ENCODE assay signal across 8 cellular contexts in the genomic region with DNA sequence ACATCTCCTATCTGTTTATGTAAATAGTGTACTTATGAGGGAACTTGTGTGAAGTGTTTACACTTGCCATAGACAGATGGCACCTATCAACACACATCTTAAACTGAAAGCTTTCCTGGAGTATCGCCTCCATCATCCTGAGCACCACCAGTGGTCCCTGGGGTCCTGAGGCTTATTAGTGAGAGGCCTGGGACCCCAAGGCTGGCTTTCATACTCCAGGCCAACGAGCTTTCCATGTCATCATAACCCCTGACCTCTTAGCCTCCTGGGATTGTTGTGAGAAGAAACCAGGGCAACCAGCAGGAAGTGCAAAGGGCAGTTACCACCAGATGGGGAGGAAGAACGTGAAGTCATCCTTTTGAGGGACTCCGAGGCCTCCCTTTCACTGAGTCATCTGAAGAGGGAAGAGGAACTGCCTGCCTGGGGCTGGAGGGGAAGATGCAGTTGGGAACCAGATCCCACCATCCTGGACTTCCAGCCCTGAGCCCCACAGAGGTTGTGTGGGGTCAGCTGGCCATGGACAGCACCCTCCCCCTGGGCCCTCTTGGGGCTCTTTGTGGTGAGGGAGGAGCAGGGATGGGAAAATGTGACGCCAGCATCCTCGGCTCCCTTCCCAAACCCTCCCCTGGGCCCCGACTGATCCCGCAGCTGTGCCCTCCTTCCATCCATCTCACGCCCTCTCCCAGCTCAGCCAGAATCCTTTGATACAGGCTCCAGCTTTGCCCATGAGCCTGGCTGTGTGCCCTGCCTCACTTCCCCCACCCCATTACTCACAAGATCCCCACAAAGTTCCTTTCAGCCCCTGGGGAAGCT.
DNase-seq lines count a peak whose midpoint lies in the region.

No MANE protein-coding gene starts in this region.

- DNase-seq in AML-193 (lab: John Stamatoyannopoulos, UW) = peak; percentile 94 to 95
- DNase-seq in NCI-H2171 treated with DMSO at 0.1 percent for 48 hours (lab: John Stamatoyannopoulos, UW) = peak; percentile 84
- peak; percentile 46 for DNase-seq in ecto neural progenitor cell (ENCODE audit: low spot score)
- no peak for DNase-seq in OCI-M2 (lab: John Stamatoyannopoulos, UW; ENCODE audit: unreplicated experiment)
- DNase-seq in stimulated activated CD4-positive, alpha-beta T cell treated with anti-CD3 and anti-CD28 coated beads, Interleukin-4, amount 100 ng/mL, for 4 hours = no peak
- DNase-seq in activated CD4-positive, alpha-beta T cell treated with anti-CD3 and anti-CD28 coated beads, Interleukin-2, amount 50 U/mL, for 48 hours = no peak
- no peak for DNase-seq in T-helper 9 cell

- no peak overlapping the region for H3K9ac ChIP-seq in muscle layer of colon (ENCODE audit: low read length)

- H3K4me1 ChIP-seq in muscle layer of colon (ENCODE audit: insufficient read depth, low read length) = peaks cover 39% of the 10 kb centered on the region

- H3K27ac ChIP-seq in muscle layer of colon (ENCODE audit: low read depth, low read length) = peak overlapping the region; percentile 33

- peaks cover 4% of the 10 kb centered on the region for H3K36me3 ChIP-seq in muscle layer of colon (ENCODE audit: insufficient read depth, low read length)

- H3K9me3 ChIP-seq in muscle layer of colon (ENCODE audit: low read length) = no peaks in the 10 kb centered on the region

- H3K4me3 ChIP-seq in muscle layer of colon (ENCODE audit: low read depth in 1 of 2, low read length in 2 of 2) = no peak overlapping the region

- H3K27me3 ChIP-seq in muscle layer of colon (ENCODE audit: control insufficient read depth in 1 of 2, insufficient read depth in 2 of 2, low read length in 2 of 2) = no peaks in the 10 kb centered on the region

Comparison
In these comparisons a context has a peak if more than half of its experiments do, and no peak if none do; other contexts are left out.
1. DNase-seq: peak in AML-193 (2 of 2), NCI-H2171 treated with DMSO at 0.1 percent for 48 hours (single experiment) and ecto neural progenitor cell (single experiment); none in OCI-M2 (single experiment), stimulated activated CD4-positive, alpha-beta T cell treated with anti-CD3 and anti-CD28 coated beads, Interleukin-4, amount 100 ng/mL, for 4 hours (0 of 2), activated CD4-positive, alpha-beta T cell treated with anti-CD3 and anti-CD28 coated beads, Interleukin-2, amount 50 U/mL, for 48 hours (0 of 2) and T-helper 9 cell (single experiment).